ENCODE assay signal across 20 cellular contexts in genomic region chr5:90191352-90192045, GRCh38.
A peak's percentile ranks its signal among the peaks of the same experiment; 100 is the strongest.
DNase-seq lines count a peak whose midpoint lies in the region; ATAC-seq, FAIRE-seq and TF ChIP-seq lines count a peak whose summit lies in the region.
"Had no signal": no experiment of that assay in that cellular context is flagged by ENCODE, and none has a peak within 500 bp of the region (broad histone marks: within the 10 kb centered on the region; RNA-seq: fewer than 3 reads in every experiment).

No MANE protein-coding gene starts in this region.

- TF ChIP-seq CTCF in HEK293 (tag by site-specific recombination; IDR thresholded peaks at IDR 0.05) (no peak), fibroblast of villous mesenchyme (IDR thresholded peaks at IDR 0.05; ENCODE audit: insufficient read depth, low read depth, low read length) (no peak), pancreas (IDR thresholded peaks at IDR 0.05) (no peak)

- H3K36me3 ChIP-seq in HEK293 (ENCODE audit: control insufficient read depth in 2 of 2, insufficient read depth in 1 of 2, low read length in 2 of 2) (no peaks in the 10 kb centered on the region), small intestine (ENCODE audit: control insufficient read depth in 2 of 2, insufficient read depth in 2 of 2, low read length in 2 of 2) (no peaks in the 10 kb centered on the region), pancreas (no peaks in the 10 kb centered on the region)

- H3K4me1 ChIP-seq in HEK293 (ENCODE audit: control insufficient read depth, insufficient read depth, low read length) (no peaks in the 10 kb centered on the region; the same call in 1 of the 2 replicates), small intestine (ENCODE audit: control insufficient read depth in 2 of 2, insufficient read depth in 1 of 2, low read depth in 1 of 2, low read length in 1 of 2) (no peaks in the 10 kb centered on the region), pancreas (no peaks in the 10 kb centered on the region)

- 13 to 45% (median 40%) methylated on average over 2 of the region's 2 CpGs for WGBS in small intestine, 3 donors
- WGBS in pancreas, 2 donors: 72 to 77% methylated on average over 2 of the region's 2 CpGs

- POLR2A ChIA-PET in HEK293 (lab: Yijun Ruan, JAX): no interaction called here

- ATAC-seq in GM19455 (IDR thresholded peaks at IDR 0.05; ENCODE audit: unreplicated experiment) (no peak), pancreas (no peak)

- DNase-seq in NCI-H524 treated with DMSO at 0.1 percent for 48 hours (lab: John Stamatoyannopoulos, UW) (peak; percentile 17), fibroblast of villous mesenchyme (ENCODE audit: low read depth) (peak; percentile 23), small intestine (peak; percentile 54), pancreas (no peak)
- DNase-seq in effector CD8-positive, alpha-beta T cell (lab: John Stamatoyannopoulos, UW): no peak
- DNase-seq: ACHN; CD4-positive, alpha-beta T cell; DMS79 treated with DMSO at 0.1 percent for 48 hours; HFFc6; KG1; NCI-H1092 treated with DMSO at 0.1 percent for 48 hours; NCI-H1694 treated with DMSO at 0.1 percent for 48 hours; NCI-H2107; NCI-H345; NK-92 treated with Interleukin-12 subunit alpha and Interleukin-12 subunit beta, amount 100 ng/mL, for 24 hours; SIG-M5 had no signal

- H3K4me3 ChIP-seq in HEK293 (ENCODE audit: low read depth, low read length): no peak overlapping the region
- H3K4me3 ChIP-seq in fibroblast of villous mesenchyme (ENCODE audit: low read depth, low read length): no peak overlapping the region
- H3K4me3 ChIP-seq in small intestine (ENCODE audit: low read depth in 1 of 2, low read length in 2 of 2): no peak overlapping the region
- no peak overlapping the region for H3K4me3 ChIP-seq in pancreas

- intact Hi-C loops in pancreas (cut with DNase I): no loop called here

- CTCF ChIA-PET in HEK293 (lab: Yijun Ruan, JAX): interaction anchor here (1.7 kb wide), 1 partner anchor 1464 kb away, joined by 4 read pairs; no protein-coding TSS in a partner anchor

- H3K9me3 ChIP-seq in HEK293 (ENCODE audit: control insufficient read depth, insufficient read depth, low read depth, low read length) (no peaks in the 10 kb centered on the region), small intestine (ENCODE audit: control insufficient read depth, low read depth) (no peaks in the 10 kb centered on the region), pancreas (no peaks in the 10 kb centered on the region)

- H3K27ac ChIP-seq in HEK293 (ENCODE audit: extremely low read depth, low read depth, low read length): no peak overlapping the region
- no peak overlapping the region for H3K27ac ChIP-seq in small intestine (ENCODE audit: low read depth in 1 of 2, low read length in 1 of 2)
- H3K27ac ChIP-seq in pancreas: no peak overlapping the region

- H3K27me3 ChIP-seq in small intestine (ENCODE audit: control insufficient read depth in 2 of 2, insufficient read depth in 2 of 2, low read length in 2 of 2): no peaks in the 10 kb centered on the region
- no peaks in the 10 kb centered on the region for H3K27me3 ChIP-seq in pancreas

- FAIRE-seq in small intestine (lab: Jason Lieb, UNC) (no peak), pancreas (lab: Jason Lieb, UNC) (no peak)
- FAIRE-seq: G401.6, H1 had no signal

TF ChIP-seq in HEK293, 187 proteins besides CTCF, POLR2A, EP300 and RAD21 (continues in another document):
- TF ChIP-seq ZBTB20 (tag by site-specific recombination; IDR thresholded peaks at IDR 0.05): no peak
- TF ChIP-seq ZNF768 (tag by site-specific recombination; IDR thresholded peaks at IDR 0.05): no peak
- TF ChIP-seq MZF1 (tag by site-specific recombination; IDR thresholded peaks at IDR 0.05; ENCODE audit: borderline replicate concordance): peak; percentile 55; the same call in 1 of the 2 replicates
- TF ChIP-seq ZBTB44 (tag by site-specific recombination; IDR thresholded peaks at IDR 0.05): peak; percentile 72
- no peak for TF ChIP-seq SALL2 (tag by site-specific recombination; IDR thresholded peaks at IDR 0.05; ENCODE audit: borderline replicate concordance)
- no peak for TF ChIP-seq KLF10 (tag by site-specific recombination; IDR thresholded peaks at IDR 0.05)
- peak; percentile 61; the same call in 1 of the 2 replicates for TF ChIP-seq TCF7L2 (IDR thresholded peaks at IDR 0.05; ENCODE audit: borderline replicate concordance, low read depth, low read length)
- TF ChIP-seq ZNF416 (tag by site-specific recombination; IDR thresholded peaks at IDR 0.05): no peak
- 0 out of 2 replicates have a peak, but pooled peaks have one; percentile 47 for TF ChIP-seq TSHZ1 (tag by site-specific recombination; IDR thresholded peaks at IDR 0.05; ENCODE audit: borderline replicate concordance)
- TF ChIP-seq PRDM4 (tag by site-specific recombination; IDR thresholded peaks at IDR 0.05): peak; percentile 58
- TF ChIP-seq ZNF626 (tag by site-specific recombination; IDR thresholded peaks at IDR 0.05): no peak
- no peak for TF ChIP-seq ZBTB6 (tag by site-specific recombination; IDR thresholded peaks at IDR 0.05)
- no peak for TF ChIP-seq ZNF155 (tag by site-specific recombination; IDR thresholded peaks at IDR 0.05)
- 0 out of 2 replicates have a peak, but pooled peaks have one; percentile 12 for TF ChIP-seq ZNF580 (tag by site-specific recombination; IDR thresholded peaks at IDR 0.05)
- no peak for TF ChIP-seq ZXDB (tag by site-specific recombination; IDR thresholded peaks at IDR 0.05)
- no peak for TF ChIP-seq ZNF175 (tag by site-specific recombination; IDR thresholded peaks at IDR 0.05)
- peak; percentile 93 for TF ChIP-seq FEZF1 (tag by site-specific recombination; IDR thresholded peaks at IDR 0.05)

Comparison
In these comparisons a context has a peak if more than half of its experiments do, and no peak if none do; other contexts are left out.
1. DNase-seq: peak in NCI-H524 treated with DMSO at 0.1 percent for 48 hours (single experiment), fibroblast of villous mesenchyme (single experiment) and small intestine (single experiment); none in effector CD8-positive, alpha-beta T cell (single experiment) and pancreas (0 of 6).